In the genomic region with DNA sequence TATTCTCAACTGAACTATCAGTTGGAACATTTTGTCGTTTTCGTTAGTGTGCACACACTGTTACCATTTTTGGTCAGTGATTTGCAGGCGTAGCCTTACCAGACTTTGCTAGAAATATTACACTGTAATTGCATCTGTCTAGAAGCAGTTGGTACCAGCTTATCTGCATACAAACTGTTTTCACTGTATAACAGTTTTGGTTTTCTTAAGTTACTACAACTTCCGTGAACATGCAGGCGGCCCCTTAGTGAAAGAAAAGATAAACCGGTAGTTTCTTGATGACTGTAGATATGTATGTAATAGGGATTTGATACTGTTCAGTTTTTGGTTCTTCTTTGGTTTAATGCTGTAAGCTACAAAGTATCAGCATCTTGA, we compare ENCODE assay signal across 8 cellular contexts. TPM values are rescaled to one million over a fixed set of nuclear protein-coding genes. Genes with fewer than 3 reads are reported as not detected.
DNase-seq lines count a peak whose midpoint lies in the region; ATAC-seq and TF ChIP-seq lines count a peak whose summit lies in the region.

No MANE protein-coding gene starts in this region.

- H3K4me1 Mint-ChIP-seq in Caco-2 (ENCODE audit: low read depth, unreplicated experiment), result peaks cover 32% of the 10 kb centered on the region
- peaks cover 13% of the 10 kb centered on the region for H3K4me1 Mint-ChIP-seq in activated naive CD8-positive, alpha-beta T cell treated with anti-CD3 and anti-CD28 coated beads, Interleukin-2, amount 10 ng/mL, durations not matched to agents 7 days and 5 days

- H3K9me3 Mint-ChIP-seq in Caco-2 (ENCODE audit: unreplicated experiment), result no peaks in the 10 kb centered on the region
- peaks cover 3% of the 10 kb centered on the region for H3K9me3 Mint-ChIP-seq in activated naive CD8-positive, alpha-beta T cell treated with anti-CD3 and anti-CD28 coated beads, Interleukin-2, amount 10 ng/mL, durations not matched to agents 7 days and 5 days

- H3K36me3 ChIP-seq in Caco-2 (ENCODE audit: control insufficient read depth, insufficient read depth, low read length) (no peaks in the 10 kb centered on the region; the same call in 1 of the 2 replicates), transverse colon (no peaks in the 10 kb centered on the region)

- DNase-seq in Caco-2 (no peak), kidney glomerular epithelial cell (lab: John Stamatoyannopoulos, UW) (peak; percentile 27), transverse colon (no peak), NCI-H510A treated with DMSO at 0.1 percent for 48 hours (lab: John Stamatoyannopoulos, UW) (no peak)
- no peak for DNase-seq in activated naive CD8-positive, alpha-beta T cell treated with anti-CD3 and anti-CD28 coated beads, Interleukin-2, amount 10 ng/mL, durations not matched to agents 7 days and 5 days

- POLR2A ChIA-PET in Caco-2 (lab: Charles Lee), result interaction anchor here (0.5 to 2.2 kb wide), 5 partner anchors 9 to 896 kb away, joined by 3 to 30 read pairs (median 10); partner anchors contain the start of genes DZANK1 and RRBP1
- POLR2A ChIA-PET in activated naive CD8-positive, alpha-beta T cell treated with anti-CD3 and anti-CD28 coated beads, Interleukin-2, amount 10 ng/mL, durations not matched to agents 7 days and 5 days (lab: Charles Lee), result interaction anchor here (1.1 to 2.3 kb wide), 5 partner anchors 13 to 396 kb away, joined by 4 to 28 read pairs (median 5); partner anchors contain the start of gene RRBP1

- TF ChIP-seq POLR2A in transverse colon (IDR thresholded peaks at IDR 0.05), result no peak

- H3K36me3 Mint-ChIP-seq in Caco-2 (ENCODE audit: insufficient read depth, unreplicated experiment), result peaks cover 44% of the 10 kb centered on the region
- H3K36me3 Mint-ChIP-seq in activated naive CD8-positive, alpha-beta T cell treated with anti-CD3 and anti-CD28 coated beads, Interleukin-2, amount 10 ng/mL, durations not matched to agents 7 days and 5 days, result peaks cover 6% of the 10 kb centered on the region

- H3K27ac ChIP-seq in transverse colon, result peak overlapping the region; percentile 98 to 100 (median 98)

- peak; percentile 29 for ATAC-seq in HG02678 (IDR thresholded peaks at IDR 0.05; ENCODE audit: unreplicated experiment)
- ATAC-seq in activated naive CD8-positive, alpha-beta T cell treated with anti-CD3 and anti-CD28 coated beads, Interleukin-2, amount 10 ng/mL, durations not matched to agents 7 days and 5 days (ENCODE audit: low read depth), result no peak
- no peak for ATAC-seq in HG03039 (IDR thresholded peaks at IDR 0.05; ENCODE audit: unreplicated experiment)
- no peak for ATAC-seq in GM21717 (IDR thresholded peaks at IDR 0.05; ENCODE audit: unreplicated experiment)

- H3K4me1 ChIP-seq in Caco-2 (peaks cover 23% of the 10 kb centered on the region), transverse colon (peaks cover 14 to 63% (median 48%) of the 10 kb centered on the region in 4 donors)

- H3K27me3 ChIP-seq in Caco-2 (replicated peaks; ENCODE audit: control insufficient read depth, insufficient read depth, low read length) (no peaks in the 10 kb centered on the region), transverse colon (no peaks in the 10 kb centered on the region)

- intact Hi-C loops in Caco-2 (cut with micrococcal nuclease; ENCODE audit: unreplicated experiment) (no loop called here), transverse colon (cut with DNase I; ENCODE audit: low total_unique reads) (loop anchor here (5.0 kb wide), 2 partner anchors 34 to 41 kb away; no protein-coding TSS in a partner anchor)

- BruUV-seq in Caco-2 (replicated peaks; lab: Mats Ljungman, UMichigan), result no TSS peak

- H3K9me3 ChIP-seq in Caco-2, result no peaks in the 10 kb centered on the region
- no peaks in the 10 kb centered on the region for H3K9me3 ChIP-seq in transverse colon

- peak overlapping the region; percentile 73 for H3K4me3 Mint-ChIP-seq in Caco-2 (ENCODE audit: unreplicated experiment)
- peak overlapping the region; percentile 92 for H3K4me3 Mint-ChIP-seq in activated naive CD8-positive, alpha-beta T cell treated with anti-CD3 and anti-CD28 coated beads, Interleukin-2, amount 10 ng/mL, durations not matched to agents 7 days and 5 days

- no peaks in the 10 kb centered on the region for H3K27me3 Mint-ChIP-seq in Caco-2 (ENCODE audit: insufficient read depth, unreplicated experiment)
- peaks cover 12% of the 10 kb centered on the region for H3K27me3 Mint-ChIP-seq in activated naive CD8-positive, alpha-beta T cell treated with anti-CD3 and anti-CD28 coated beads, Interleukin-2, amount 10 ng/mL, durations not matched to agents 7 days and 5 days

- in situ Hi-C loops in transverse colon (cut with MboI; ENCODE audit: low pct_ligation_motif_present in 1 of 4, low pct_unique_long_range_greater_than_20kb in 1 of 4, low sequenced_read_pairs in 3 of 4), result no loop called here

- CTCF ChIA-PET in Caco-2 (lab: Charles Lee), result interaction anchor here (0.9 kb wide), 1 partner anchor 34 kb away, joined by 3 read pairs; no protein-coding TSS in a partner anchor

- TF ChIP-seq EP300 in transverse colon (IDR thresholded peaks at IDR 0.05; ENCODE audit: low read depth), result no peak

- WGBS in transverse colon (ENCODE audit: low coverage in 1 of 2), 2 donors, result 6 to 9% methylated on average over 6 of the region's 6 CpGs

- H3K27ac Mint-ChIP-seq in Caco-2 (ENCODE audit: unreplicated experiment), result peak overlapping the region; percentile 87
- peak overlapping the region; percentile 66 for H3K27ac Mint-ChIP-seq in activated naive CD8-positive, alpha-beta T cell treated with anti-CD3 and anti-CD28 coated beads, Interleukin-2, amount 10 ng/mL, durations not matched to agents 7 days and 5 days

- TF ChIP-seq CTCF in Caco-2 (IDR thresholded peaks at IDR 0.05; ENCODE audit: insufficient read depth in 1 of 2, low read depth in 1 of 2, low read length in 1 of 2, severe bottlenecking in 1 of 2, unreplicated experiment in 1 of 2) (no peak), transverse colon (IDR thresholded peaks at IDR 0.05) (no peak)

- H3K4me3 ChIP-seq in Caco-2 (ENCODE audit: low read depth, low read length), result peak overlapping the region; percentile 98
- H3K4me3 ChIP-seq in transverse colon, result peak overlapping the region; percentile 85 to 97 (median 92)

RNA-seq across cellular contexts. Expression of gene DSTN, which starts 1.3 kb away (rescaled TPM):
- total RNA-seq in Caco-2 (2022) (313 and 318 TPM in 2 replicates), transverse colon (100 to 1,000 TPM; 280 to 589 (median 373) TPM)
- 10 to 100 TPM; 41.7 to 47.5 TPM for total RNA-seq in activated naive CD8-positive, alpha-beta T cell treated with anti-CD3 and anti-CD28 coated beads, Interleukin-2, amount 10 ng/mL, durations not matched to agents 7 days and 5 days

RNA-seq across cellular contexts. Expression of gene BFSP1, which starts 40.0 kb away (rescaled TPM):
- total RNA-seq in Caco-2 (2022), result 20.4 and 22.7 TPM in 2 replicates
- total RNA-seq in activated naive CD8-positive, alpha-beta T cell treated with anti-CD3 and anti-CD28 coated beads, Interleukin-2, amount 10 ng/mL, durations not matched to agents 7 days and 5 days, result under 1 TPM; 0.17 to 0.36 TPM
- under 1 TPM in 3 of 4 donors, not detected in 1; 0.75 to 1.00 (median 0.82) TPM for total RNA-seq in transverse colon

Comparison
In these comparisons a context has a peak if more than half of its experiments do, and no peak if none do; other contexts are left out.
1. RNA of gene BFSP1, which starts 40.0 kb away (total RNA-seq): 20.4 to 22.7 TPM in Caco-2; 0.75 to 1.00 TPM in transverse colon and 0.17 to 0.36 TPM in activated naive CD8-positive, alpha-beta T cell treated with anti-CD3 and anti-CD28 coated beads, Interleukin-2, amount 10 ng/mL, durations not matched to agents 7 days and 5 days; every median in the first group is over 10 times any median in the second.